In the genomic region with DNA sequence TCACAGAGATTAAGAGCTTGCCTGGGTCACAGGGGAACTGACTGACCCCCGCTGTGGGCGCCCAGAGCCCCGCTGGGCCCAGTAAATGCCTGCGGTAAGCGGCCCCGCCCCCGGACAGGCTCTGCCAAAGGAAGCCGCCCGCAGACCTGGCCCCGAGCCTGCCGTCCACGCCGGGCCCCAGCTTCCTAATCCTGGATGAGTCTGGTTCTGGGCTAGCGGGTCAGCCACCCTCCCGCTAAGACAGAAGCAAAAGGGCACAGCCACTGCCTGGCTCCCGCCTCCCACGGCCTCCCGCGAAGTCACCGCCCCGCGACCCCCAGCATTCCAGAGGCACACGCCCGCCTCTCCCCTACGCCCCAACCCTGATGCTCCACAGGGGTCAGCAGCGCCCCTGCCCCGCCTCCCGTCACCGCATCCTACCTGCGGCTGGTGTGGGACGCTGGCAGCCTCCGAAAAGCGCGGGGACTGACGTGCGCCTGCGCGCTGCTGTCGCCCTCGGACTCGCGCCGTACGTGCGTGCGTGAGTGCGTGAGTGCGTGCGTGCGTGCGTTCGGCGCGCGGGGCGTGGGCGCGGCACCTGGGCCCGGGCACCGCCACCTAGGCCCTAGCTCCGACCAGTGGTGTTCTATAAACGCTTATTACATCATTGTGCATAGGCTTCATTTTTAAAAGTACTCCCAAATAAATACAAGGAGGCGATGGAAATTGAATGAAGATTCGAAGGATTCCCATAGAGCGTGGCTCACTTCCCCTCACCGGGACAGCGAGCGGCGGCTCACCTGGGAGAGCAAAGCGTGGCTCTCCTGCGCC, we compare ENCODE assay signal across 8 cellular contexts. TPM values are rescaled to one million over a fixed set of nuclear protein-coding genes. Genes with fewer than 3 reads are reported as not detected.
DNase-seq lines count a peak whose midpoint lies in the region; TF ChIP-seq lines count a peak whose summit lies in the region.

TSS of gene FIGNL1 (minus strand) at position 470 of the 810 bp plus-strand sequence. CDS start 3,063 bp downstream, outside the sequence.

- H3K9ac ChIP-seq in parathyroid adenoma: peak within 1 kb of the TSS; percentile 72

- TF ChIP-seq CTCF in GM10266 (IDR thresholded peaks at IDR 0.05; ENCODE audit: control insufficient read depth, insufficient read depth, low read depth, missing control alignments) (no peak), HFFc6 (IDR thresholded peaks at IDR 0.05) (no peak), parathyroid adenoma (IDR thresholded peaks at IDR 0.05) (no peak), tibial artery (IDR thresholded peaks at IDR 0.05) (no peak)

- H3K4me3 ChIP-seq in parathyroid adenoma (ENCODE audit: low read depth, low read length): peak within 1 kb of the TSS; percentile 61
- peak within 1 kb of the TSS; percentile 60 to 69 for H3K4me3 ChIP-seq in tibial artery

- peak within 1 kb of the TSS; percentile 86 for H3K27ac Mint-ChIP-seq in HFFc6
- H3K27ac Mint-ChIP-seq in activated naive CD8-positive, alpha-beta T cell: peak within 1 kb of the TSS; percentile 91

- H3K27me3 ChIP-seq in parathyroid adenoma (ENCODE audit: control insufficient read depth, insufficient read depth, low read length): no peaks in the 10 kb centered on the region
- H3K27me3 ChIP-seq in tibial artery: no peaks in the 10 kb centered on the region

- H2AFZ ChIP-seq in parathyroid adenoma: peak within 1 kb of the TSS; percentile 99

- H3K4me3 Mint-ChIP-seq in HFFc6: peak within 1 kb of the TSS; percentile 90
- H3K4me3 Mint-ChIP-seq in activated naive CD8-positive, alpha-beta T cell: peak within 1 kb of the TSS; percentile 90

- no peaks in the 10 kb centered on the region for H3K9me3 ChIP-seq in parathyroid adenoma (ENCODE audit: control insufficient read depth, low read length)
- H3K9me3 ChIP-seq in tibial artery: no peaks in the 10 kb centered on the region

- peaks cover 15% of the 10 kb centered on the region for H3K36me3 Mint-ChIP-seq in HFFc6 (ENCODE audit: low read depth)
- H3K36me3 Mint-ChIP-seq in activated naive CD8-positive, alpha-beta T cell: peaks cover 16% of the 10 kb centered on the region

- intact Hi-C loops in head of caudate nucleus (cut with DNase I) (no loop called here), tibial artery (cut with DNase I; ENCODE audit: low total_unique reads) (no loop called here)

- peak within 1 kb of the TSS; percentile 84 for H3K27ac ChIP-seq in parathyroid adenoma
- H3K27ac ChIP-seq in tibial artery: peak within 1 kb of the TSS; percentile 31 to 64

- peak within 1 kb of the TSS; percentile 72 for H3K4me2 ChIP-seq in parathyroid adenoma (ENCODE audit: low read length)

- H3K79me2 ChIP-seq in parathyroid adenoma: peaks cover 3% of the 10 kb centered on the region

- H3K36me3 ChIP-seq in parathyroid adenoma (ENCODE audit: control insufficient read depth, insufficient read depth, low read length): no peaks in the 10 kb centered on the region
- peaks cover 12 to 19% (median 19%) of the 10 kb centered on the region in 3 donors for H3K36me3 ChIP-seq in tibial artery

- H3K4me1 ChIP-seq in parathyroid adenoma: no peaks in the 10 kb centered on the region
- H3K4me1 ChIP-seq in tibial artery: peaks cover 0 to 21% (median 10%) of the 10 kb centered on the region in 4 donors

- peaks cover 37% of the 10 kb centered on the region for H3K4me1 Mint-ChIP-seq in HFFc6 (ENCODE audit: low read depth)
- H3K4me1 Mint-ChIP-seq in activated naive CD8-positive, alpha-beta T cell (ENCODE audit: low read depth): peaks cover 32% of the 10 kb centered on the region

- peaks cover 6% of the 10 kb centered on the region; the same call in 1 of the 2 replicates for H3K27me3 Mint-ChIP-seq in HFFc6 (ENCODE audit: insufficient read depth)
- no peaks in the 10 kb centered on the region for H3K27me3 Mint-ChIP-seq in activated naive CD8-positive, alpha-beta T cell

- DNase-seq in GM10266 (ENCODE audit: extremely low spot score): peak; percentile 88
- peak; percentile 41 for DNase-seq in HFFc6
- peak; percentile 88 for DNase-seq in NAMALWA (ENCODE audit: low spot score)
- DNase-seq in SKM-1 treated with dmso at 0.1 percent for 144 hours (lab: John Stamatoyannopoulos, UW; ENCODE audit: unreplicated experiment): peak; percentile 71
- DNase-seq in head of caudate nucleus: peak; percentile 56 to 93 (median 84)
- peak; percentile 49 to 79 for DNase-seq in tibial artery

- H3K9me3 Mint-ChIP-seq in HFFc6: no peaks in the 10 kb centered on the region
- no peaks in the 10 kb centered on the region for H3K9me3 Mint-ChIP-seq in activated naive CD8-positive, alpha-beta T cell (ENCODE audit: low read depth)

RNA-seq across cellular contexts. Expression of gene FIGNL1, which starts in this region (rescaled TPM):
- total RNA-seq in HFFc6 (2021; fragmentation: NEBNext Ultra II Directional; extraction: Animal tissue kit (Norgen Biotek cat#: 25700)): 10 to 100 TPM in 5 of 6 experiments, 1 to 10 TPM in 1; 7.7 to 15.1 (median 12.4) TPM

Comparison
In these comparisons a context has a peak if more than half of its experiments do, and no peak if none do; other contexts are left out.
1. Peak in every context shown above with its lines: DNase-seq, H3K4me3 ChIP-seq and H3K27ac ChIP-seq.